Comparison of ENCODE assay signal across 21 cellular contexts in genomic region chr5:36232533-36232932, GRCh38. TPM values are rescaled to one million over a fixed set of nuclear protein-coding genes. Genes with fewer than 3 reads are reported as not detected.
DNase-seq lines count a peak whose midpoint lies in the region; FAIRE-seq and TF ChIP-seq lines count a peak whose summit lies in the region.
"Had no signal": no experiment of that assay in that cellular context is flagged by ENCODE, and none has a peak within 500 bp of the region (broad histone marks: within the 10 kb centered on the region; RNA-seq: fewer than 3 reads in every experiment).

No MANE protein-coding gene starts in this region.

- H3K27ac ChIP-seq in Karpas-422 (ENCODE audit: low read length) (peak overlapping the region; percentile 53), mesendoderm (ENCODE audit: low read depth, low read length) (no peak overlapping the region), GM23248 (no peak overlapping the region)
- H3K27ac ChIP-seq: 22Rv1; A549; BLaER1 treated with 17β-estradiol and CSF1 and Interleukin-3, amounts not matched to agents 10 nM and 100 nM; C4-2B had no signal

- H3K4me2 ChIP-seq in Karpas-422 (ENCODE audit: low read depth, low read length, poor library complexity, severe bottlenecking), result peak overlapping the region; percentile 28
- no peak overlapping the region for H3K4me2 ChIP-seq in mesendoderm (ENCODE audit: low read length)
- no peak overlapping the region for H3K4me2 ChIP-seq in GM23248 (ENCODE audit: unreplicated experiment)
- H3K4me2 ChIP-seq: A549; BLaER1 treated with 17β-estradiol and CSF1 and Interleukin-3, amounts not matched to agents 10 nM and 100 nM had no signal

- H3K56ac ChIP-seq in mesendoderm (ENCODE audit: low read length), result no peak overlapping the region

- H3F3A ChIP-seq in GM23248 (ENCODE audit: insufficient read depth), result peaks cover 10% of the 10 kb centered on the region; the same call in 1 of the 2 replicates

- WGBS in mesendoderm (ENCODE audit: extremely low coverage, insufficient coverage, low lambda C conversion rate), result 100% methylated on average over 1 of the region's 3 CpGs
- WGBS in GM23248 (ENCODE audit: low coverage in 1 of 2, low lambda C conversion rate in 2 of 2, missing lambda C conversion rate in 2 of 2), 2 experiments, result 83 to 89% methylated on average over 3 of the region's 3 CpGs

- no peak for TF ChIP-seq POLR2A in H54 (IDR thresholded peaks at IDR 0.05; ENCODE audit: low read depth, low read length)

- H4K8ac ChIP-seq in mesendoderm (ENCODE audit: low read depth, low read length), result no peak overlapping the region

- H3K9me3 Mint-ChIP-seq in activated naive CD8-positive, alpha-beta T cell treated with anti-CD3 and anti-CD28 coated beads for 36 hours, result peaks cover 3% of the 10 kb centered on the region
- H3K9me3 Mint-ChIP-seq: CD4-positive, alpha-beta T cell; CD8-positive, alpha-beta T cell had no signal

- H3K23ac ChIP-seq in mesendoderm (ENCODE audit: low read length), result no peak overlapping the region

- H3K36me3 Mint-ChIP-seq in activated naive CD8-positive, alpha-beta T cell treated with anti-CD3 and anti-CD28 coated beads for 36 hours, result peaks cover 7% of the 10 kb centered on the region
- H3K36me3 Mint-ChIP-seq: CD8-positive, alpha-beta T cell had no signal

- H3K9me3 ChIP-seq in Karpas-422 (ENCODE audit: low read length), result no peaks in the 10 kb centered on the region
- H3K9me3 ChIP-seq in GM23248 (ENCODE audit: low read depth), result no peaks in the 10 kb centered on the region
- H3K9me3 ChIP-seq: A549, Caco-2 had no signal

- no peak overlapping the region for H2BK120ac ChIP-seq in mesendoderm (ENCODE audit: low read depth, low read length)

- no peak overlapping the region for H3K4ac ChIP-seq in mesendoderm (ENCODE audit: low read depth, low read length)

- peak; percentile 58 for FAIRE-seq in H54 (lab: Jason Lieb, UNC)
- FAIRE-seq: A549, D721Med, G401.6, GM12892 had no signal

- no peak overlapping the region for H2BK15ac ChIP-seq in mesendoderm (replicated peaks; ENCODE audit: low read depth)

- H3K79me1 ChIP-seq in mesendoderm (ENCODE audit: low read length), result no peaks in the 10 kb centered on the region

- H3K36me3 ChIP-seq in Karpas-422 (ENCODE audit: insufficient read depth, low read length) (no peaks in the 10 kb centered on the region), mesendoderm (ENCODE audit: control insufficient read depth, insufficient read depth, low read length) (no peaks in the 10 kb centered on the region), GM23248 (ENCODE audit: low read depth) (no peaks in the 10 kb centered on the region)

- no peak overlapping the region for H3K4me3 Mint-ChIP-seq in activated naive CD8-positive, alpha-beta T cell treated with anti-CD3 and anti-CD28 coated beads for 36 hours
- H3K4me3 Mint-ChIP-seq: B cell; CD4-positive, alpha-beta T cell; CD8-positive, alpha-beta T cell had no signal

- no peak overlapping the region for H4K5ac ChIP-seq in mesendoderm (ENCODE audit: low read length)

- no peak overlapping the region for H2BK5ac ChIP-seq in mesendoderm (ENCODE audit: low read length)

- H3K9ac ChIP-seq in Karpas-422 (ENCODE audit: low read length) (no peak overlapping the region), mesendoderm (ENCODE audit: low read length) (no peak overlapping the region), GM23248 (no peak overlapping the region)
- H3K9ac ChIP-seq: BLaER1 treated with 17β-estradiol and CSF1 and Interleukin-3, amounts not matched to agents 10 nM and 100 nM had no signal

- no peaks in the 10 kb centered on the region for H3K27me3 ChIP-seq in Karpas-422 (ENCODE audit: low read length)
- no peaks in the 10 kb centered on the region for H3K27me3 ChIP-seq in mesendoderm (ENCODE audit: insufficient read depth, low read length, poor library complexity)
- H3K27me3 ChIP-seq in GM23248 (replicated peaks; ENCODE audit: insufficient read depth), result no peaks in the 10 kb centered on the region
- H3K27me3 ChIP-seq: BLaER1 treated with 17β-estradiol and CSF1 and Interleukin-3, amounts not matched to agents 10 nM and 100 nM had no signal

- H4K20me1 ChIP-seq in Karpas-422 (ENCODE audit: insufficient read depth, low read depth, low read length) (no peaks in the 10 kb centered on the region), GM23248 (ENCODE audit: insufficient read depth) (peaks cover 5% of the 10 kb centered on the region; the same call in 1 of the 2 replicates)

- DNase-seq in H54 (ENCODE audit: insufficient read length, low spot score), result no peak
- no peak for DNase-seq in Karpas-422
- DNase-seq in mesendoderm, result peak; percentile 25
- no peak for DNase-seq in activated naive CD8-positive, alpha-beta T cell treated with anti-CD3 and anti-CD28 coated beads for 36 hours
- DNase-seq in GM23248, result no peak
- DNase-seq: AML-193; Caco-2; Calu3; CD4-positive, alpha-beta T cell; CD8-positive, alpha-beta T cell; DMS79 treated with DMSO at 0.1 percent for 48 hours; GF-D8 had no signal

- no peaks in the 10 kb centered on the region for H3K9me2 ChIP-seq in Karpas-422 (replicated peaks; ENCODE audit: insufficient read depth, low read length)
- H3K9me2 ChIP-seq in GM23248 (ENCODE audit: insufficient read depth), result no peaks in the 10 kb centered on the region

- H3K4me3 ChIP-seq in Karpas-422 (ENCODE audit: low read length), result no peak overlapping the region
- H3K4me3 ChIP-seq in mesendoderm (ENCODE audit: low read length), result no peak overlapping the region
- H3K4me3 ChIP-seq in GM23248, result no peak overlapping the region
- H3K4me3 ChIP-seq: A549; BLaER1 treated with 17β-estradiol and CSF1 and Interleukin-3, amounts not matched to agents 10 nM and 100 nM; GM12878 had no signal

- no peak overlapping the region for H2AFZ ChIP-seq in Karpas-422 (ENCODE audit: low read length)
- no peak overlapping the region for H2AFZ ChIP-seq in GM23248

- peaks cover 10% of the 10 kb centered on the region for H3K4me1 Mint-ChIP-seq in activated naive CD8-positive, alpha-beta T cell treated with anti-CD3 and anti-CD28 coated beads for 36 hours

- H3K27me3 Mint-ChIP-seq in activated naive CD8-positive, alpha-beta T cell treated with anti-CD3 and anti-CD28 coated beads for 36 hours, result no peaks in the 10 kb centered on the region
- H3K27me3 Mint-ChIP-seq: B cell; CD4-positive, alpha-beta T cell had no signal

- no peak overlapping the region for H3K27ac Mint-ChIP-seq in activated naive CD8-positive, alpha-beta T cell treated with anti-CD3 and anti-CD28 coated beads for 36 hours
- H3K27ac Mint-ChIP-seq: B cell; CD4-positive, alpha-beta T cell; CD8-positive, alpha-beta T cell had no signal

- peaks cover 79% of the 10 kb centered on the region for H3K4me1 ChIP-seq in Karpas-422 (ENCODE audit: low read length)
- H3K4me1 ChIP-seq in mesendoderm (ENCODE audit: control insufficient read depth, low read depth, low read length), result no peaks in the 10 kb centered on the region
- H3K4me1 ChIP-seq in GM23248 (ENCODE audit: insufficient read depth), result peaks cover 10% of the 10 kb centered on the region

- H3K18ac ChIP-seq in mesendoderm (ENCODE audit: low read length), result no peak overlapping the region

- in situ Hi-C loops in GM23248 (cut with MboI), result no loop called here

- H3K79me2 ChIP-seq in Karpas-422 (ENCODE audit: low read length) (peaks cover 92% of the 10 kb centered on the region), mesendoderm (ENCODE audit: control insufficient read depth, insufficient read depth, low read length) (no peaks in the 10 kb centered on the region), GM23248 (ENCODE audit: insufficient read depth) (peaks cover 94% of the 10 kb centered on the region)

- no peak overlapping the region for H2AK5ac ChIP-seq in mesendoderm (ENCODE audit: low read length)

RNA-seq across cellular contexts. Expression of gene NADK2, which starts 9.2 kb away (rescaled TPM):
- 33.2 and 36.9 TPM in 2 replicates for total RNA-seq in Karpas-422 (2014; rRNA removed; shearing (Covaris generic); ENCODE audit: low replicate concordance)
- 6.0 TPM for polyA plus RNA-seq in mesendoderm (2013, experiment 1 of 2)
- 5.9 TPM for polyA plus RNA-seq in mesendoderm (2013, experiment 2 of 2)
- 10 to 100 TPM; 24.5 to 30.5 TPM for total RNA-seq in activated naive CD8-positive, alpha-beta T cell treated with anti-CD3 and anti-CD28 coated beads for 36 hours
- 35.9 and 41.2 TPM in 2 replicates for total RNA-seq in GM23248 (2014; rRNA removed; shearing (Covaris generic))
- 13.2 and 15.3 TPM in 2 replicates for polyA plus RNA-seq in GM23248 (2016; fragmentation: Nextera tagmentation; extraction: Ambion mirVana)
